1 cellular context compared by ENCODE assay signal in the genomic region with DNA sequence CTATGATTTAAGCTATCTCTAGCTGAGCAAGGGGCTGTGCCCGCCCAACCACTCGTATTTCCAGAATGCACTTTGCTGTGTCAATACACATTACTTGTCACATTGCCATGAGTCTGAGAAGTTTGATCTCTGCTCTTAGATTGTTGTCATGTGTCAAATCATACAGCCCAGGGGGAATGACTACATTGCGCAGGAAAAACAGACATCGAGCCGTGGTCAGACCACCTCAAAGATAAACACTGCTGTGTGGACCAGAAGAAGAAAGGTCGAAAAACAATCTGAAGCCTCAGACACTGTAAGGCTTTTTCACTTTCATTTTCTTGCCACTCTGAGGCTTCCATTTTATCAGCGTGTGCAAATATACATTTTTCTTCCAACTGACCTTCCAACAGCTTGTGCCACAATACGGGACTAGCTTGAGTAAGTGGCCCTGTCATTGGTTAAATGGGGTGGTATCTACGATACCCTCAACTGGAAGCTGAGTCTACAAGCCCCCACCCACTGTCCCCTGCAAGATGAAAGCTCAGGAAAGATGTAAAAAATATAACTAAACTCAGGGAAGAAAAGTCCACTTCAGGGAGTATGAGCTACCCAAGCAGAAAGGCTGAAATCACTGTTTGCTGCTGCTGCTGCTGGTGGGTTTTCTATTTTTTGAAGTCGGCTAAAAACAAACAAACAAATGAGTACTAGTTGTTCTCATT.
TF ChIP-seq lines count a peak whose summit lies in the region.

No MANE protein-coding gene starts in this region.

TF ChIP-seq in WTC11, 78 proteins besides CTCF, POLR2A, EP300 and RAD21 (continued from another document):
- TF ChIP-seq, protein P1, sequence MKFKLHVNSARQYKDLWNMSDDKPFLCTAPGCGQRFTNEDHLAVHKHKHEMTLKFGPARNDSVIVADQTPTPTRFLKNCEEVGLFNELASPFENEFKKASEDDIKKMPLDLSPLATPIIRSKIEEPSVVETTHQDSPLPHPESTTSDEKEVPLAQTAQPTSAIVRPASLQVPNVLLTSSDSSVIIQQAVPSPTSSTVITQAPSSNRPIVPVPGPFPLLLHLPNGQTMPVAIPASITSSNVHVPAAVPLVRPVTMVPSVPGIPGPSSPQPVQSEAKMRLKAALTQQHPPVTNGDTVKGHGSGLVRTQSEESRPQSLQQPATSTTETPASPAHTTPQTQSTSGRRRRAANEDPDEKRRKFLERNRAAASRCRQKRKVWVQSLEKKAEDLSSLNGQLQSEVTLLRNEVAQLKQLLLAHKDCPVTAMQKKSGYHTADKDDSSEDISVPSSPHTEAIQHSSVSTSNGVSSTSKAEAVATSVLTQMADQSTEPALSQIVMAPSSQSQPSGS (CRISPR knock-in tag; IDR thresholded peaks at IDR 0.05; ENCODE audit: borderline replicate concordance, low read depth): no peak
- TF ChIP-seq HMGA2 (CRISPR knock-in tag; IDR thresholded peaks at IDR 0.05): no peak
- TF ChIP-seq IRF2 (CRISPR knock-in tag; IDR thresholded peaks at IDR 0.05; ENCODE audit: borderline replicate concordance, low read depth): no peak
- no peak for TF ChIP-seq FOXP1 (CRISPR knock-in tag; IDR thresholded peaks at IDR 0.05; ENCODE audit: borderline replicate concordance)
- TF ChIP-seq, protein P2, sequence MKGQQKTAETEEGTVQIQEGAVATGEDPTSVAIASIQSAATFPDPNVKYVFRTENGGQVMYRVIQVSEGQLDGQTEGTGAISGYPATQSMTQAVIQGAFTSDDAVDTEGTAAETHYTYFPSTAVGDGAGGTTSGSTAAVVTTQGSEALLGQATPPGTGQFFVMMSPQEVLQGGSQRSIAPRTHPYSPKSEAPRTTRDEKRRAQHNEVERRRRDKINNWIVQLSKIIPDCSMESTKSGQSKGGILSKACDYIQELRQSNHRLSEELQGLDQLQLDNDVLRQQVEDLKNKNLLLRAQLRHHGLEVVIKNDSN (CRISPR knock-in tag; IDR thresholded peaks at IDR 0.05): no peak
- no peak for TF ChIP-seq TP53 (CRISPR knock-in tag; IDR thresholded peaks at IDR 0.05)
- no peak for TF ChIP-seq NFATC4 (CRISPR knock-in tag; IDR thresholded peaks at IDR 0.05)
- TF ChIP-seq, protein P3, sequence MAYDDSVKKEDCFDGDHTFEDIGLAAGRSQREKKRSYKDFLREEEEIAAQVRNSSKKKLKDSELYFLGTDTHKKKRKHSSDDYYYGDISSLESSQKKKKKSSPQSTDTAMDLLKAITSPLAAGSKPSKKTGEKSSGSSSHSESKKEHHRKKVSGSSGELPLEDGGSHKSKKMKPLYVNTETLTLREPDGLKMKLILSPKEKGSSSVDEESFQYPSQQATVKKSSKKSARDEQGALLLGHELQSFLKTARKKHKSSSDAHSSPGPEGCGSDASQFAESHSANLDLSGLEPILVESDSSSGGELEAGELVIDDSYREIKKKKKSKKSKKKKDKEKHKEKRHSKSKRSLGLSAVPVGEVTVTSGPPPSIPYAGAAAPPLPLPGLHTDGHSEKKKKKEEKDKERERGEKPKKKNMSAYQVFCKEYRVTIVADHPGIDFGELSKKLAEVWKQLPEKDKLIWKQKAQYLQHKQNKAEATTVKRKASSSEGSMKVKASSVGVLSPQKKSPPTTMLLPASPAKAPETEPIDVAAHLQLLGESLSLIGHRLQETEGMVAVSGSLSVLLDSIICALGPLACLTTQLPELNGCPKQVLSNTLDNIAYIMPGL (CRISPR knock-in tag; IDR thresholded peaks at IDR 0.05): no peak
- TF ChIP-seq, protein P4, sequence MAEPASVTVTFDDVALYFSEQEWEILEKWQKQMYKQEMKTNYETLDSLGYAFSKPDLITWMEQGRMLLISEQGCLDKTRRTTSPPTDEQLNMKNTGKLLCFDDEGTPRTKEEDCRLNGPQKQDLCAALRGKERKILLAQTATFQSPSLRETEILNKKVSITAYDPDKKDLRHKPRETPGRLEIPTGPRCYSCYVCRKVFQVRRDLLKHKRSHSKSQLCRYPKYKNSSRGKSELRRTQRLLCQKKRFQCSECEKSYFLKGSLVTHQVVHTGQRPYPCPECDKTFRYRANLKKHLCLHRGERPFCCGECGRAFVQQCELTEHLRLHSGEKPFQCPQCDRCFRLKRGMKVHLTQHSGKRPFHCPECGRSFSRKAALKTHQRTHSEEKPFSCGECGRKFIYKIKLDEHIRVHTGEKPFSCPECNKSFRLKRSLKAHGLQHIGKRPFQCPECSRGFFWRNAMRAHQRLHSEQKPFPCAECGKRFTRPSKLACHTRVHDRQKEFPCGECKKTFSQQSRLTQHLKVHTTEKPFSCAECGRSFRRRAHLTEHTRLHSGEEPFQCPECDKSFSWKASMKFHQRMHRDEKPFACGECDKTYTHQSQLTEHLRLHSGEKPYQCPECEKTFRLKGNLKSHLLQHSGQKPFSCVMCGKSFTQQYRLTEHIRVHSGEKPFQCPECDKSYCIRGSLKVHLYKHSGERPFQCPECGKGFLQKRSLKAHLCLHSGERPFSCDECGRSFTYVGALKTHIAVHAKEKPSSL (CRISPR knock-in tag; conservative IDR thresholded peaks at IDR 0.05): no peak
- no peak for TF ChIP-seq ELF4 (CRISPR knock-in tag; IDR thresholded peaks at IDR 0.05; ENCODE audit: low read depth)
- no peak for TF ChIP-seq ZNF121 (CRISPR knock-in tag; IDR thresholded peaks at IDR 0.05)
- TF ChIP-seq, protein P5, sequence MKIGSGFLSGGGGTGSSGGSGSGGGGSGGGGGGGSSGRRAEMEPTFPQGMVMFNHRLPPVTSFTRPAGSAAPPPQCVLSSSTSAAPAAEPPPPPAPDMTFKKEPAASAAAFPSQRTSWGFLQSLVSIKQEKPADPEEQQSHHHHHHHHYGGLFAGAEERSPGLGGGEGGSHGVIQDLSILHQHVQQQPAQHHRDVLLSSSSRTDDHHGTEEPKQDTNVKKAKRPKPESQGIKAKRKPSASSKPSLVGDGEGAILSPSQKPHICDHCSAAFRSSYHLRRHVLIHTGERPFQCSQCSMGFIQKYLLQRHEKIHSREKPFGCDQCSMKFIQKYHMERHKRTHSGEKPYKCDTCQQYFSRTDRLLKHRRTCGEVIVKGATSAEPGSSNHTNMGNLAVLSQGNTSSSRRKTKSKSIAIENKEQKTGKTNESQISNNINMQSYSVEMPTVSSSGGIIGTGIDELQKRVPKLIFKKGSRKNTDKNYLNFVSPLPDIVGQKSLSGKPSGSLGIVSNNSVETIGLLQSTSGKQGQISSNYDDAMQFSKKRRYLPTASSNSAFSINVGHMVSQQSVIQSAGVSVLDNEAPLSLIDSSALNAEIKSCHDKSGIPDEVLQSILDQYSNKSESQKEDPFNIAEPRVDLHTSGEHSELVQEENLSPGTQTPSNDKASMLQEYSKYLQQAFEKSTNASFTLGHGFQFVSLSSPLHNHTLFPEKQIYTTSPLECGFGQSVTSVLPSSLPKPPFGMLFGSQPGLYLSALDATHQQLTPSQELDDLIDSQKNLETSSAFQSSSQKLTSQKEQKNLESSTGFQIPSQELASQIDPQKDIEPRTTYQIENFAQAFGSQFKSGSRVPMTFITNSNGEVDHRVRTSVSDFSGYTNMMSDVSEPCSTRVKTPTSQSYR (CRISPR knock-in tag; IDR thresholded peaks at IDR 0.05): no peak
- TF ChIP-seq, protein P6, sequence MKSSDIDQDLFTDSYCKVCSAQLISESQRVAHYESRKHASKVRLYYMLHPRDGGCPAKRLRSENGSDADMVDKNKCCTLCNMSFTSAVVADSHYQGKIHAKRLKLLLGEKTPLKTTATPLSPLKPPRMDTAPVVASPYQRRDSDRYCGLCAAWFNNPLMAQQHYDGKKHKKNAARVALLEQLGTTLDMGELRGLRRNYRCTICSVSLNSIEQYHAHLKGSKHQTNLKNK (CRISPR knock-in tag; IDR thresholded peaks at IDR 0.05): no peak
- no peak for TF ChIP-seq RORB (CRISPR knock-in tag; IDR thresholded peaks at IDR 0.05)
